15 cellular contexts compared by ENCODE assay signal in the genomic region with DNA sequence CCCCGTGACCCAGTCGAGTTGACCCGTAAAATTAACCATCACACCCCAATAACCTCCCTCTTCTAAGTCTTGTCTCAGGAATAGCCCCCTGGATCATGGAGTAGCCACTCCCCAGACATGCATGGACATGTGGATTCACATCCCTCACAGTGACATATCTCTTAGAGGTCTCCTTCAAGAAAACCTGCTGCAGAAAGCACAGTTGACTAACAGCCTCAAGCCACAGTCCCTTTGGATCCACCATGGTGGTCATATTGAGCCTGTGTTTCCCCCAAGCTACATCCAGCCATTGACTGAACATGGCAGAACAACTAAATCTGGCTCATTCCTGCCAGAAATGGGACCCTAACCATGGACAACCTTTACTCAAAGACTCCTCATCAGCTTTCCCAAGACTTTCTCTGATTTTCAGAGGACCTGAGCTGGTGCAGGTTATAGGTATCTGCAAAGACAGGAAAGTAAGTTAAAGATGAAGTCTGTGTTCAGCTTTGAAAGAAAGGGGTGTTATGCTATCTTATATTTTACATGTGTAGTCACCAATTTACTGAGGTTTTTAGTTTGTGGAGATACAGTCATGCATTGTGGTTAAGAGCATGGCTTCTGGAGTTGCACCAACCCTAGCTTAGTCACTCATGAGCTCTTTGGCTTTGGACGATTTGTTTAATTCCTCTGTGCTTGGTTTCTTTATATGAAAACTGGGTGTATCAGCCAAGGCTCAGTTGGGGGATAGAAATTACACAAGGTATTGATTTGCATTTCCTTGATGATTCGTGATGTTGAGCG.
DNase-seq lines count a peak whose midpoint lies in the region; FAIRE-seq and TF ChIP-seq lines count a peak whose summit lies in the region.
"Had no signal": no experiment of that assay in that cellular context is flagged by ENCODE, and none has a peak within 500 bp of the region (broad histone marks: within the 10 kb centered on the region; RNA-seq: fewer than 3 reads in every experiment).

No MANE protein-coding gene starts in this region.

- H3K79me2 ChIP-seq in keratinocyte (ENCODE audit: control insufficient read depth, insufficient read depth, low read length): no peaks in the 10 kb centered on the region

- no peaks in the 10 kb centered on the region for H4K20me1 ChIP-seq in keratinocyte (ENCODE audit: control insufficient read depth, extremely low read depth, insufficient read depth, low read length)

- no peak for TF ChIP-seq CTCF in AG09309 (IDR thresholded peaks at IDR 0.05; ENCODE audit: control insufficient read depth, insufficient read depth, low read depth, low read length, missing control alignments)
- TF ChIP-seq CTCF in keratinocyte (optimal IDR thresholded peaks at IDR 0.05 in 1 of 3, IDR thresholded peaks at IDR 0.05 in 1 of 3, conservative IDR thresholded peaks at IDR 0.05 in 1 of 3; ENCODE audit: extremely low read depth in 1 of 3, insufficient read depth in 2 of 3, low read length in 3 of 3): no peak

- dilution Hi-C loops in keratinocyte (cut with MboI; ENCODE audit: extremely low pct_ligation_motif_present, low sequenced_read_pairs): no loop called here

- H3K36me3 ChIP-seq in keratinocyte (ENCODE audit: control insufficient read depth in 2 of 2, extremely low read depth in 1 of 2, insufficient read depth in 2 of 2, low read length in 2 of 2) (no peaks in the 10 kb centered on the region), SJCRH30 (no peaks in the 10 kb centered on the region)
- H3K36me3 ChIP-seq: lower lobe of right lung had no signal

- no peak overlapping the region for H3K4me3 ChIP-seq in AG09309 (ENCODE audit: control insufficient read depth, low read depth, low read length)
- H3K4me3 ChIP-seq in keratinocyte (ENCODE audit: control insufficient read depth in 2 of 3, extremely low read depth in 1 of 3, insufficient read depth in 2 of 3, low read depth in 1 of 3, low read length in 3 of 3): peak overlapping the region in 1 of 3 experiments; percentile 37
- H3K4me3 ChIP-seq in SJCRH30: no peak overlapping the region
- H3K4me3 ChIP-seq: lower lobe of right lung had no signal

- H3K4me1 ChIP-seq in keratinocyte (ENCODE audit: control insufficient read depth, extremely low read depth, insufficient read depth, low read length) (peaks cover 13% of the 10 kb centered on the region), SJCRH30 (no peaks in the 10 kb centered on the region)

- H3K27ac ChIP-seq in keratinocyte (ENCODE audit: control insufficient read depth, insufficient read depth, low read length) (peak overlapping the region; percentile 42), SJCRH30 (no peak overlapping the region)
- H3K27ac ChIP-seq: lower lobe of right lung had no signal

- FAIRE-seq in keratinocyte (lab: Jason Lieb, UNC): peak; percentile 96
- FAIRE-seq: H1 had no signal

- peak; percentile 66 for DNase-seq in AG09309 (ENCODE audit: low read depth)
- DNase-seq in HT1080 (ENCODE audit: low read depth): peak; percentile 76
- peak; percentile 64 for DNase-seq in amniotic epithelial cell (ENCODE audit: low read depth)
- peak; percentile 52 for DNase-seq in keratinocyte (ENCODE audit: low read depth, low spot score)
- DNase-seq in NCI-H82 (lab: John Stamatoyannopoulos, UW): no peak
- DNase-seq in NCI-H774 (lab: John Stamatoyannopoulos, UW): no peak
- no peak for DNase-seq in NCI-H146 treated with DMSO at 0.1 percent for 48 hours (lab: John Stamatoyannopoulos, UW; ENCODE audit: unreplicated experiment)
- DNase-seq in SJCRH30: no peak
- DNase-seq: aorta; CD8-positive, alpha-beta memory T cell; KG1; lower lobe of right lung; NCI-H446 treated with DMSO at 0.1 percent for 48 hours; T-helper 1 cell had no signal

- no peak overlapping the region for H3K9ac ChIP-seq in keratinocyte (ENCODE audit: control insufficient read depth, extremely low read depth, insufficient read depth, low read length)

- H2AFZ ChIP-seq in keratinocyte (ENCODE audit: control insufficient read depth, low read length): no peak overlapping the region

- H3K9me3 ChIP-seq in keratinocyte (ENCODE audit: control insufficient read depth, low read depth, low read length): peaks cover 3% of the 10 kb centered on the region
- H3K9me3 ChIP-seq in SJCRH30 (replicated peaks): no peaks in the 10 kb centered on the region

- peak overlapping the region; percentile 76 for H3K4me2 ChIP-seq in keratinocyte (ENCODE audit: control insufficient read depth, extremely low read depth, insufficient read depth, low read depth, low read length)

- H3K9me1 ChIP-seq in keratinocyte (ENCODE audit: control insufficient read depth, extremely low read depth, insufficient read depth, low read length): no peaks in the 10 kb centered on the region

- H3K27me3 ChIP-seq in keratinocyte (ENCODE audit: control insufficient read depth, extremely low read depth, insufficient read depth, low read length) (peaks cover 12% of the 10 kb centered on the region), SJCRH30 (no peaks in the 10 kb centered on the region)

Comparison
In these comparisons a context has a peak if more than half of its experiments do, and no peak if none do; other contexts are left out.
1. DNase-seq: peak in AG09309 (single experiment), HT1080 (single experiment), amniotic epithelial cell (single experiment) and keratinocyte (single experiment); none in NCI-H82 (single experiment), NCI-H774 (single experiment), NCI-H146 treated with DMSO at 0.1 percent for 48 hours (single experiment) and SJCRH30 (0 of 2).